Comparison of ENCODE assay signal across 19 cellular contexts in genomic region chr2:96140941-96141623, GRCh38. TPM values are rescaled to one million over a fixed set of nuclear protein-coding genes. Genes with fewer than 3 reads are reported as not detected.
DNase-seq lines count a peak whose midpoint lies in the region; ATAC-seq and TF ChIP-seq lines count a peak whose summit lies in the region.
"Had no signal": no experiment of that assay in that cellular context is flagged by ENCODE, and none has a peak within 500 bp of the region (broad histone marks: within the 10 kb centered on the region; RNA-seq: fewer than 3 reads in every experiment).

No MANE protein-coding gene starts in this region.

- H3K9me3 ChIP-seq in osteoblast (ENCODE audit: low read depth, low read length): no peaks in the 10 kb centered on the region
- H3K9me3 ChIP-seq in mammary epithelial cell (replicated peaks; ENCODE audit: insufficient read depth, low read length): no peaks in the 10 kb centered on the region
- H3K9me3 ChIP-seq: right lobe of liver had no signal

- CTCF ChIA-PET in mammary epithelial cell (lab: Charles Lee; ENCODE audit: low non-redundant PET): no interaction called here

- H3K36me3 Mint-ChIP-seq in natural killer cell treated with Interleukin-12 subunit alpha and Interleukin-12 subunit beta and Interleukin-15 and Interleukin-18, amount 100 ng/mL, for 72 hours: no peaks in the 10 kb centered on the region

- H3K4me2 ChIP-seq in osteoblast (ENCODE audit: insufficient read depth, low read length): no peak overlapping the region
- no peak overlapping the region for H3K4me2 ChIP-seq in mammary epithelial cell (ENCODE audit: insufficient read depth, low read depth, low read length)
- H3K4me2 ChIP-seq: hepatocyte, KMS-11 had no signal

- H3K4me3 Mint-ChIP-seq in natural killer cell treated with Interleukin-12 subunit alpha and Interleukin-12 subunit beta and Interleukin-15 and Interleukin-18, amount 100 ng/mL, for 72 hours: no peak overlapping the region

- H2AFZ ChIP-seq in osteoblast (ENCODE audit: low read length): no peak overlapping the region
- no peak overlapping the region for H2AFZ ChIP-seq in mammary epithelial cell (ENCODE audit: low read depth, low read length)
- H2AFZ ChIP-seq: GM23248, hepatocyte had no signal

- WGBS in mammary epithelial cell (ENCODE audit: low coverage, missing lambda C conversion rate): 91% methylated on average over 12 of the region's 13 CpGs

- no peak overlapping the region for H3K9ac ChIP-seq in mammary epithelial cell (ENCODE audit: insufficient read depth, low read length)
- H3K9ac ChIP-seq: GM23248, KMS-11 had no signal

- H3K79me2 ChIP-seq in osteoblast (ENCODE audit: insufficient read depth, low read length): peaks cover 5% of the 10 kb centered on the region
- H3K79me2 ChIP-seq in mammary epithelial cell (ENCODE audit: insufficient read depth, low read length): no peaks in the 10 kb centered on the region
- H3K79me2 ChIP-seq: hepatocyte had no signal

- in situ Hi-C loops in mammary epithelial cell (cut with MboI; ENCODE audit: low sequenced_read_pairs in 2 of 2): no loop called here

- intact Hi-C loops in mammary epithelial cell (cut with micrococcal nuclease): loop anchor here (10.0 kb wide), 1 partner anchor 394 kb away; the partner anchor contains the start of gene ARID5A

- no TSS peak for BruUV-seq in mammary epithelial cell (replicated peaks; lab: Mats Ljungman, UMichigan)

- H3K27me3 ChIP-seq in GM06990 (replicated peaks; ENCODE audit: control insufficient read depth, insufficient read depth, low read length): no peaks in the 10 kb centered on the region
- peaks cover 1% of the 10 kb centered on the region for H3K27me3 ChIP-seq in osteoblast (ENCODE audit: insufficient read depth, low read length)
- no peaks in the 10 kb centered on the region for H3K27me3 ChIP-seq in mammary epithelial cell (ENCODE audit: insufficient read depth, low read length)
- H3K27me3 ChIP-seq: hepatocyte, right lobe of liver had no signal

- peaks cover 19 to 31% of the 10 kb centered on the region in 2 donors for H3K4me1 Mint-ChIP-seq in natural killer cell treated with Interleukin-12 subunit alpha and Interleukin-12 subunit beta and Interleukin-15 and Interleukin-18, amount 100 ng/mL, for 72 hours (ENCODE audit: low read depth in 2 of 2)

- H3K36me3 ChIP-seq in GM06990 (ENCODE audit: control insufficient read depth, insufficient read depth, low read length): peaks cover 18% of the 10 kb centered on the region
- no peaks in the 10 kb centered on the region for H3K36me3 ChIP-seq in osteoblast (ENCODE audit: insufficient read depth, low read length)
- H3K36me3 ChIP-seq in mammary epithelial cell (ENCODE audit: insufficient read depth, low read length): no peaks in the 10 kb centered on the region
- H3K36me3 ChIP-seq: cardiac muscle cell, right lobe of liver had no signal

- H3K27ac ChIP-seq in osteoblast (ENCODE audit: low read depth, low read length) (no peak overlapping the region), mammary epithelial cell (ENCODE audit: insufficient read depth, low read depth, low read length) (no peak overlapping the region)
- H3K27ac ChIP-seq: cardiac muscle cell, GM23248, hepatocyte, KMS-11, right lobe of liver had no signal

- no peak overlapping the region for H3K27ac Mint-ChIP-seq in natural killer cell treated with Interleukin-12 subunit alpha and Interleukin-12 subunit beta and Interleukin-15 and Interleukin-18, amount 100 ng/mL, for 72 hours

- DNase-seq in activated T-cell treated with anti-CD3 and anti-CD28 coated beads for 1 hour (ENCODE audit: low read depth) (peak; percentile 40), activated T-cell treated with anti-CD3 and anti-CD28 coated beads for 4 hours (no peak), GM06990 (ENCODE audit: extremely low read depth, insufficient read length) (no peak), osteoblast (ENCODE audit: insufficient read length, low spot score, missing footprints) (peak; percentile 82), mammary epithelial cell (no peak)
- peak; percentile 63 for DNase-seq in activated T-cell treated with anti-CD3 and anti-CD28 coated beads, Interleukin-2, amount 50 U/mL, for 1 hour
- DNase-seq in activated CD4-positive, CD25-positive, alpha-beta regulatory T cell (lab: John Stamatoyannopoulos, UW): no peak
- no peak for DNase-seq in natural killer cell treated with Interleukin-12 subunit alpha and Interleukin-12 subunit beta and Interleukin-15 and Interleukin-18, amount 100 ng/mL, for 72 hours (ENCODE audit: low spot score)
- DNase-seq: effector memory CD4-positive, alpha-beta T cell; GM23248; kidney glomerular epithelial cell; NCI-H1417 treated with DMSO at 0.1 percent for 48 hours; occipital lobe; RPMI8226; stimulated activated naive CD4-positive, alpha-beta T cell treated with Interleukin-2 at 50 U/mL for 16 hours had no signal

- dilution Hi-C loops in mammary epithelial cell (cut with HindIII; ENCODE audit: low sequenced_read_pairs): no loop called here

- H3K4me3 ChIP-seq in GM06990 (replicated peaks; ENCODE audit: low read depth, low read length): peak overlapping the region; percentile 16; the same call in 1 of the 2 replicates
- no peak overlapping the region for H3K4me3 ChIP-seq in osteoblast (ENCODE audit: insufficient read depth, low read length)
- H3K4me3 ChIP-seq in mammary epithelial cell (replicated peaks in 1 of 3; ENCODE audit: insufficient read depth in 1 of 3, low read depth in 2 of 3, low read length in 3 of 3): no peak overlapping the region
- H3K4me3 ChIP-seq: cardiac muscle cell, GM23248, hepatocyte, right lobe of liver had no signal

- H4K20me1 ChIP-seq in osteoblast (ENCODE audit: insufficient read depth, low read length) (peaks cover 5% of the 10 kb centered on the region), mammary epithelial cell (ENCODE audit: insufficient read depth, low read length) (no peaks in the 10 kb centered on the region)

- no peaks in the 10 kb centered on the region for H3K27me3 Mint-ChIP-seq in natural killer cell treated with Interleukin-12 subunit alpha and Interleukin-12 subunit beta and Interleukin-15 and Interleukin-18, amount 100 ng/mL, for 72 hours

- H3K4me1 ChIP-seq in osteoblast (ENCODE audit: insufficient read depth, low read length): peaks cover 14% of the 10 kb centered on the region
- H3K4me1 ChIP-seq in mammary epithelial cell (ENCODE audit: insufficient read depth, low read length): peaks cover 14% of the 10 kb centered on the region
- H3K4me1 ChIP-seq: right lobe of liver had no signal

- H3K9me3 Mint-ChIP-seq in natural killer cell treated with Interleukin-12 subunit alpha and Interleukin-12 subunit beta and Interleukin-15 and Interleukin-18, amount 100 ng/mL, for 72 hours: no peaks in the 10 kb centered on the region

- no peak for ATAC-seq in natural killer cell treated with Interleukin-12 subunit alpha and Interleukin-12 subunit beta and Interleukin-15 and Interleukin-18, amount 100 ng/mL, for 72 hours
- ATAC-seq: right lobe of liver had no signal

- TF ChIP-seq CTCF in GM06990 (IDR thresholded peaks at IDR 0.05; ENCODE audit: insufficient read depth, low read length, poor library complexity, severe bottlenecking) (no peak), osteoblast (IDR thresholded peaks at IDR 0.05; ENCODE audit: extremely low read depth, low read depth, low read length) (no peak), mammary epithelial cell (conservative IDR thresholded peaks at IDR 0.05 in 1 of 2, IDR thresholded peaks at IDR 0.05 in 1 of 2; ENCODE audit: extremely low read depth in 1 of 2, insufficient read depth in 1 of 2, low read depth in 1 of 2, low read length in 2 of 2) (no peak)

RNA-seq across cellular contexts. Expression of gene ASTL, which starts 2.8 kb away (rescaled TPM):
- total RNA-seq in osteoblast (not detected in 2 replicates), mammary epithelial cell (under 1 TPM in 1 of 2 donors, not detected in 1; 0.33 TPM)
- total RNA-seq in natural killer cell treated with Interleukin-12 subunit alpha and Interleukin-12 subunit beta and Interleukin-15 and Interleukin-18, amount 100 ng/mL, for 72 hours: under 1 TPM in 1 of 2 donors, not detected in 1; 0.92 TPM
- polyA plus RNA-seq in mammary epithelial cell: not detected
- not detected for polyA minus RNA-seq in mammary epithelial cell
- total RNA-seq: cardiac muscle cell, GM23248, hepatocyte, occipital lobe, right lobe of liver had no signal
- polyA plus RNA-seq: cardiac muscle cell, GM23248, hepatocyte had no signal

RNA-seq across cellular contexts. Expression of gene DUSP2, which starts 4.2 kb away (rescaled TPM):
- total RNA-seq in osteoblast (2.7 and 3.3 TPM in 2 replicates), mammary epithelial cell (10 to 100 TPM in 1 of 2 donors, 1 to 10 TPM in 1; 2.0 to 22.0 TPM)
- total RNA-seq in natural killer cell treated with Interleukin-12 subunit alpha and Interleukin-12 subunit beta and Interleukin-15 and Interleukin-18, amount 100 ng/mL, for 72 hours: 10 to 100 TPM; 30.9 to 52.0 TPM
- polyA plus RNA-seq in mammary epithelial cell: 3.1 TPM
- polyA minus RNA-seq in mammary epithelial cell: 11.6 TPM

RNA-seq across cellular contexts. Expression of gene ADRA2B, which starts 24.7 kb away (rescaled TPM):
- under 0.01 TPM in 1 of 2 replicates, not detected in the other for total RNA-seq in osteoblast
- not detected for total RNA-seq in natural killer cell treated with Interleukin-12 subunit alpha and Interleukin-12 subunit beta and Interleukin-15 and Interleukin-18, amount 100 ng/mL, for 72 hours
- under 1 TPM; under 0.01 to 0.09 TPM for total RNA-seq in mammary epithelial cell
- polyA plus RNA-seq in mammary epithelial cell: 0.05 TPM
- polyA minus RNA-seq in mammary epithelial cell: not detected
- total RNA-seq: GM23248, occipital lobe had no signal
- polyA plus RNA-seq: GM23248 had no signal

Comparison
In these comparisons a context has a peak if more than half of its experiments do, and no peak if none do; other contexts are left out.
1. DNase-seq: peak in activated T-cell treated with anti-CD3 and anti-CD28 coated beads for 1 hour (single experiment), activated T-cell treated with anti-CD3 and anti-CD28 coated beads, Interleukin-2, amount 50 U/mL, for 1 hour (single experiment) and osteoblast (single experiment); none in activated T-cell treated with anti-CD3 and anti-CD28 coated beads for 4 hours (single experiment), GM06990 (single experiment), activated CD4-positive, CD25-positive, alpha-beta regulatory T cell (0 of 4), natural killer cell treated with Interleukin-12 subunit alpha and Interleukin-12 subunit beta and Interleukin-15 and Interleukin-18, amount 100 ng/mL, for 72 hours (single experiment) and mammary epithelial cell (single experiment).